ENCODE assay signal across 8 cellular contexts in the genomic region with DNA sequence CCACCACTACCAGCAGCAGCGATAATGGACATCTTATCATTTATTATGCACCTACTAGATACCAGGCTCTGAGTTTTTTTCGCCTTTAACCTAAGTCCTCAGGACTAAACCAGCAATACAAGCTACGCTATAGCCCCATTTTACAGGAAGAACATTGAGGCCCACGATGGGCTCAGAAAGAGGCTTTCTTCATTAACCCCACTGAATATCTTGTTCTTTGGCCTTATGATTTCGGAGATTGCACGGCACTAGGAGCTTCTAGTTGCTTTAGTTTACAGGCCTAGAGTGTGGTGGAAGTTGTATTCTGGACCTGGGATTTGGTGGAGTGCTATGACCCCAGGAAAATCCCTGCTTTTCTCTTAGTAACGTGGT. TPM values are rescaled to one million over a fixed set of nuclear protein-coding genes. Genes with fewer than 3 reads are reported as not detected.
DNase-seq lines count a peak whose midpoint lies in the region; ATAC-seq, FAIRE-seq and TF ChIP-seq lines count a peak whose summit lies in the region.

No MANE protein-coding gene starts in this region.

- ATAC-seq in GM18520 (IDR thresholded peaks at IDR 0.05; ENCODE audit: unreplicated experiment) = no peak
- no peak for ATAC-seq in GM18870 (IDR thresholded peaks at IDR 0.05; ENCODE audit: unreplicated experiment)

- BruUV-seq in Calu3 (replicated peaks; lab: Mats Ljungman, UMichigan) = no TSS peak

- H3K79me2 ChIP-seq in fibroblast of lung (ENCODE audit: control insufficient read depth, insufficient read depth, low read length) = peaks cover 56% of the 10 kb centered on the region

- peak overlapping the region; percentile 88 for H3K4me2 ChIP-seq in fibroblast of lung (ENCODE audit: extremely low read depth, insufficient read depth, low read length)

- no peaks in the 10 kb centered on the region for H3K27me3 ChIP-seq in SJCRH30
- no peaks in the 10 kb centered on the region for H3K27me3 ChIP-seq in fibroblast of lung (ENCODE audit: control insufficient read depth, insufficient read depth, low read length)

- DNase-seq in Calu3 (no peak), SJCRH30 (no peak), fibroblast of lung (ENCODE audit: low read depth in 2 of 2) (no peak), progenitor cell of endocrine pancreas (ENCODE audit: low spot score, unreplicated experiment) (no peak), DMS79 treated with DMSO at 0.1 percent for 48 hours (lab: John Stamatoyannopoulos, UW) (no peak), GM12892 (ENCODE audit: insufficient read length) (no peak)

- TF ChIP-seq POLR2A in GM12892 (IDR thresholded peaks at IDR 0.05; ENCODE audit: low read depth, low read length) = no peak

- H3K36me3 Mint-ChIP-seq in Calu3 (ENCODE audit: insufficient read depth, unreplicated experiment) = peaks cover 35% of the 10 kb centered on the region
- H3K36me3 Mint-ChIP-seq in progenitor cell of endocrine pancreas (ENCODE audit: insufficient read depth) = no peaks in the 10 kb centered on the region

- H3K4me1 ChIP-seq in SJCRH30 (peaks cover 4% of the 10 kb centered on the region; the same call in 1 of the 2 replicates), fibroblast of lung (ENCODE audit: control insufficient read depth, extremely low read depth, insufficient read depth, low read length) (peaks cover 11% of the 10 kb centered on the region)

- H3K4me3 ChIP-seq in SJCRH30 (peak overlapping the region; percentile 72), fibroblast of lung (replicated peaks in 1 of 4; ENCODE audit: control extremely low read depth in 1 of 4, insufficient read depth in 1 of 4, low read depth in 3 of 4, low read length in 4 of 4) (peak overlapping the region; percentile 58 to 94 (median 73))

- CTCF ChIA-PET in Calu3 (lab: Charles Lee) = interaction anchor here (0.6 to 1.7 kb wide), 3 partner anchors 12 to 43 kb away, joined by 3 to 9 read pairs (median 4); no protein-coding TSS in a partner anchor

- intact Hi-C loops in Calu3 (cut with micrococcal nuclease; ENCODE audit: unreplicated experiment) = no loop called here

- H2AFZ ChIP-seq in fibroblast of lung (ENCODE audit: low read length) = no peak overlapping the region

- H3K4me1 Mint-ChIP-seq in Calu3 (ENCODE audit: low read depth, unreplicated experiment) = peaks cover 23% of the 10 kb centered on the region
- H3K4me1 Mint-ChIP-seq in progenitor cell of endocrine pancreas (ENCODE audit: low read depth) = peaks cover 27% of the 10 kb centered on the region

- H4K20me1 ChIP-seq in fibroblast of lung (ENCODE audit: control insufficient read depth, extremely low read depth, insufficient read depth, low read length) = peaks cover 11% of the 10 kb centered on the region

- H3K27ac ChIP-seq in SJCRH30 (no peak overlapping the region), fibroblast of lung (ENCODE audit: insufficient read depth, low read length) (no peak overlapping the region)

- FAIRE-seq in GM12892 (lab: Jason Lieb, UNC) = no peak

- no peaks in the 10 kb centered on the region for H3K27me3 Mint-ChIP-seq in Calu3 (ENCODE audit: unreplicated experiment)
- peaks cover 5% of the 10 kb centered on the region for H3K27me3 Mint-ChIP-seq in progenitor cell of endocrine pancreas

- H3K4me3 Mint-ChIP-seq in Calu3 (ENCODE audit: low read depth, unreplicated experiment) (peak overlapping the region; percentile 77), progenitor cell of endocrine pancreas (ENCODE audit: low read depth) (peak overlapping the region; percentile 71)

- H3K9me3 Mint-ChIP-seq in Calu3 (ENCODE audit: low read depth, unreplicated experiment) = no peaks in the 10 kb centered on the region
- H3K9me3 Mint-ChIP-seq in progenitor cell of endocrine pancreas (ENCODE audit: low read depth) = no peaks in the 10 kb centered on the region

- no peaks in the 10 kb centered on the region for H3K9me3 ChIP-seq in SJCRH30 (replicated peaks)
- no peaks in the 10 kb centered on the region for H3K9me3 ChIP-seq in fibroblast of lung (ENCODE audit: control insufficient read depth, insufficient read depth, low read depth, low read length)

- H3K27ac Mint-ChIP-seq in Calu3 (ENCODE audit: unreplicated experiment) (no peak overlapping the region), progenitor cell of endocrine pancreas (peak overlapping the region; percentile 22)

- H3K36me3 ChIP-seq in SJCRH30 = no peaks in the 10 kb centered on the region
- no peaks in the 10 kb centered on the region for H3K36me3 ChIP-seq in fibroblast of lung (ENCODE audit: control insufficient read depth, insufficient read depth, low read length)

- H3K9ac ChIP-seq in fibroblast of lung (ENCODE audit: insufficient read depth, low read length) = peak overlapping the region; percentile 13

- TF ChIP-seq CTCF in Calu3 (IDR thresholded peaks at IDR 0.05; ENCODE audit: unreplicated experiment) (no peak), fibroblast of lung (conservative IDR thresholded peaks at IDR 0.05 in 1 of 2, IDR thresholded peaks at IDR 0.05 in 1 of 2; ENCODE audit: low read depth in 1 of 2, low read length in 2 of 2) (no peak), progenitor cell of endocrine pancreas (IDR thresholded peaks at IDR 0.05; ENCODE audit: unreplicated experiment) (no peak)

RNA-seq across cellular contexts. Expression of a gene that starts 1.5 kb away (rescaled TPM):
- total RNA-seq in Calu3 (2022) (12.4 and 13.0 TPM in 2 replicates), fibroblast of lung (40.1 and 55.2 TPM in 2 replicates), progenitor cell of endocrine pancreas (22.2 and 25.8 TPM in 2 replicates)
- total RNA-seq in SJCRH30 (2014; rRNA removed; shearing (Covaris generic)) = 5.8 and 8.2 TPM in 2 replicates
- polyA plus RNA-seq in fibroblast of lung = 8.4 and 12.4 TPM in 2 replicates
- 9.7 and 15.0 TPM in 2 replicates for polyA plus RNA-seq in fibroblast of lung (2012)
- 26.2 and 35.5 TPM in 2 replicates for polyA minus RNA-seq in fibroblast of lung (ENCODE audit: low replicate concordance)
- 7.0 TPM for polyA plus RNA-seq in GM12892 (2012; ENCODE audit: missing spikeins)

RNA-seq across cellular contexts. Expression of a gene that starts 24.9 kb away (rescaled TPM):
- total RNA-seq in Calu3 (2022) = 112 and 125 TPM in 2 replicates
- total RNA-seq in SJCRH30 (2014; rRNA removed; shearing (Covaris generic)) = 174 and 179 TPM in 2 replicates
- 100 and 146 TPM in 2 replicates for total RNA-seq in fibroblast of lung
- polyA plus RNA-seq in fibroblast of lung = 269 and 279 TPM in 2 replicates
- 333 and 339 TPM in 2 replicates for polyA plus RNA-seq in fibroblast of lung (2012)
- polyA minus RNA-seq in fibroblast of lung (ENCODE audit: low replicate concordance) = 18.3 and 26.1 TPM in 2 replicates
- 130 and 152 TPM in 2 replicates for total RNA-seq in progenitor cell of endocrine pancreas
- 291 TPM for polyA plus RNA-seq in GM12892 (2012; ENCODE audit: missing spikeins)

RNA-seq across cellular contexts. Expression of a gene that starts 28.0 kb away (rescaled TPM):
- total RNA-seq in Calu3 (2022) (57.6 and 58.3 TPM in 2 replicates), fibroblast of lung (56.1 and 57.0 TPM in 2 replicates), progenitor cell of endocrine pancreas (87.1 and 90.3 TPM in 2 replicates)
- 115 and 127 TPM in 2 replicates for total RNA-seq in SJCRH30 (2014; rRNA removed; shearing (Covaris generic))
- 120 and 157 TPM in 2 replicates for polyA plus RNA-seq in fibroblast of lung
- 95.6 and 130 TPM in 2 replicates for polyA plus RNA-seq in fibroblast of lung (2012)
- 37.7 and 63.8 TPM in 2 replicates for polyA minus RNA-seq in fibroblast of lung (ENCODE audit: low replicate concordance)
- polyA plus RNA-seq in GM12892 (2012; ENCODE audit: missing spikeins) = 114 TPM
